Comparison of ENCODE assay signal across 33 cellular contexts in genomic region chr1:202452508-202452907, GRCh38.
"Had no signal": no experiment of that assay in that cellular context is flagged by ENCODE, and none has a peak within 500 bp of the region (broad histone marks: within the 10 kb centered on the region; RNA-seq: fewer than 3 reads in every experiment).

No MANE protein-coding gene starts in this region.

- H3K27me3 Mint-ChIP-seq: activated B cell treated with CpG ODN at 0.5 μM for 24 hours; activated CD8-positive, alpha-beta T cell treated with anti-CD3 and anti-CD28 coated beads for 36 hours; activated naive CD8-positive, alpha-beta T cell; activated T-helper 17 cell treated with anti-CD3 and anti-CD28 coated beads, Interleukin-2, amount 50 U/mL, for 72 hours; T-helper 17 cell had no signal

- H3K9me3 Mint-ChIP-seq: activated B cell treated with CpG ODN at 0.5 μM for 24 hours; activated CD8-positive, alpha-beta T cell treated with anti-CD3 and anti-CD28 coated beads for 36 hours; activated T-cell treated with anti-CD3 and anti-CD28 coated beads, Interleukin-2, amount 50 U/mL, for 4 hours; activated T-helper 17 cell treated with anti-CD3 and anti-CD28 coated beads, Interleukin-2, amount 50 U/mL, for 72 hours; T-helper 2 cell treated with Interferon-gamma antibody and Interleukin-4, amounts not matched to agents 5 μg/mL and 100 μg/mL, for 36 hours had no signal

- H3K4me3 Mint-ChIP-seq: activated B cell treated with CpG ODN at 0.5 μM for 24 hours; activated CD8-positive, alpha-beta T cell treated with anti-CD3 and anti-CD28 coated beads for 36 hours; activated naive CD8-positive, alpha-beta T cell; activated T-cell treated with anti-CD3 and anti-CD28 coated beads, Interleukin-2, amount 50 U/mL, for 4 hours; activated T-helper 17 cell treated with anti-CD3 and anti-CD28 coated beads, Interleukin-2, amount 50 U/mL, for 72 hours; T-helper 17 cell; T-helper 2 cell treated with Interferon-gamma antibody and Interleukin-4, amounts not matched to agents 5 μg/mL and 100 μg/mL, for 36 hours had no signal

- H3K4me3 ChIP-seq: colonic mucosa, esophagus squamous epithelium had no signal

- H3K27me3 ChIP-seq: brain microvascular endothelial cell, colonic mucosa, esophagus squamous epithelium had no signal

- DNase-seq: activated B cell treated with CpG ODN at 0.5 μM for 24 hours; activated CD4-positive, alpha-beta T cell treated with anti-CD3 and anti-CD28 coated beads for 48 hours; activated CD4-positive, alpha-beta T cell treated with anti-CD3 and anti-CD28 coated beads, Interleukin-2, amount 50 U/mL, for 1 hour; activated CD4-positive, alpha-beta T cell treated with anti-CD3 and anti-CD28 coated beads, Interleukin-2, amount 50 U/mL, for 48 hours; activated CD8-positive, alpha-beta memory T cell treated with anti-CD3 and anti-CD28 coated beads for 24 hours; activated CD8-positive, alpha-beta T cell treated with anti-CD3 and anti-CD28 coated beads for 36 hours; activated effector memory CD4-positive, alpha-beta T cell treated with Interleukin-2 at 50 U/mL for 16 hours; activated gamma-delta T cell treated with Interleukin-2 at 50 U/mL for 16 hours; activated naive CD4-positive, alpha-beta T cell treated with anti-CD3 and anti-CD28 coated beads, Interleukin-2, amount 50 U/mL, for 16 hours; activated naive CD4-positive, alpha-beta T cell treated with Interleukin-2 at 50 U/mL for 16 hours; activated T-cell treated with anti-CD3 and anti-CD28 coated beads, Interleukin-2, amount 50 U/mL, for 4 hours; amniotic stem cell; anterior cingulate cortex; brain microvascular endothelial cell; caudate nucleus; cerebellar nuclear complex; colonic mucosa; effector CD8-positive, alpha-beta T cell; esophagus squamous epithelium; foreskin melanocyte; T-helper 1 cell; T-helper 17 cell; T1000; WERI-Rb-1 had no signal

- H3K27ac Mint-ChIP-seq: activated B cell treated with CpG ODN at 0.5 μM for 24 hours; activated CD8-positive, alpha-beta T cell treated with anti-CD3 and anti-CD28 coated beads for 36 hours; activated naive CD8-positive, alpha-beta T cell; activated T-helper 17 cell treated with anti-CD3 and anti-CD28 coated beads, Interleukin-2, amount 50 U/mL, for 72 hours; T-helper 17 cell; T-helper 2 cell treated with Interferon-gamma antibody and Interleukin-4, amounts not matched to agents 5 μg/mL and 100 μg/mL, for 36 hours had no signal

- FAIRE-seq: astrocyte, bronchial epithelial cell, endometrium, endothelial cell of umbilical vein had no signal

- ATAC-seq: activated CD4-positive, CD25-positive, alpha-beta regulatory T cell treated with anti-CD3 and anti-CD28 coated beads, Interleukin-2, amount 50 U/mL, for 24 hours; activated CD8-positive, alpha-beta T cell treated with anti-CD3 and anti-CD28 coated beads for 36 hours; activated T-cell treated with anti-CD3 and anti-CD28 coated beads, Interleukin-2, amount 50 U/mL, for 4 hours; activated T-helper 17 cell treated with anti-CD3 and anti-CD28 coated beads, Interleukin-2, amount 50 U/mL, for 72 hours; T-helper 17 cell had no signal

- H3K4me1 ChIP-seq: colonic mucosa had no signal

- H3K36me3 ChIP-seq: brain microvascular endothelial cell, colonic mucosa had no signal

- H3K27ac ChIP-seq: brain microvascular endothelial cell, colonic mucosa, epithelial cell of prostate, esophagus squamous epithelium, WERI-Rb-1 had no signal

- H3K9me3 ChIP-seq: colonic mucosa, esophagus squamous epithelium had no signal
